Comparison of ENCODE assay signal across 8 cellular contexts in the genomic region with DNA sequence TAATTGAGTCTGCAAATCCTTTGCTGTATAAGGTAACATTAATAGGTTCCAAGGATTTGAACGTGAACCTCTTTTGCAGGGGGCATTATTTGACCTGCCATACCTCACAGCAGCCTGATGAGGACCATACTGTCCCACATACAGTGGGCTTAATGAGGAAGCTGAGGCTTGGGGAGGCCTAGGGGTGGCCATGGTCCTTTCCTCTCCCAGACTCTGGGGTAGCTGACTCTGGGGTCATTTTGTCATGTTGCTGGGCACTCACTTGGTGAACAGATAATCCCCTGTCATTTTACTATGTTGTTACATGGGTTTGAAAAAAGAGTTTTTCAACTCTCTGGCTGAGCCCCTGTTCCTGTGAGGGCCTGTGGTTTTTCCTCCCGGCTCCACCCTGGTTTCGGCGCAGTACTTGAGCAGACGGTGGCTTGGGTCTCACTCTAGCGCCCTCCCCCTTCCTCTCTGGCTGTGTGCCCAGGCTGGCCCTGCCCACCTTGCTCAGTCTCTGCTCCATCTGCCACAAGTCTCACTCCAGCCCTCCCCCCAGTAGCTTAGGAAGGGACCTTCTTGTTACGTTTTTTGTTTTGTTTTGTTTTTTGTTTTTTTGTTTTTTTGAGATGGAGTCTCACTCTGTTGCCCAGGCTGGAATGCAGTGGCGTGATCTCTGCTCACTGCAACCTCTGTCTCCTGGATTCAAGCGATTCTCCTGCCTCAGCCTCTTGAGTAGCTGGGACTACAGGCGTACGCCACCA. TPM values are rescaled to one million over a fixed set of nuclear protein-coding genes. Genes with fewer than 3 reads are reported as not detected.
A peak's percentile ranks its signal among the peaks of the same experiment; 100 is the strongest.
DNase-seq lines count a peak whose midpoint lies in the region; ATAC-seq, FAIRE-seq and TF ChIP-seq lines count a peak whose summit lies in the region.

No MANE protein-coding gene starts in this region.

- no peak for FAIRE-seq in H54 (lab: Jason Lieb, UNC)

- no peak overlapping the region for H3K9ac ChIP-seq in fibroblast of lung (ENCODE audit: insufficient read depth, low read length)

- no peaks in the 10 kb centered on the region for H3K36me3 ChIP-seq in fibroblast of lung (ENCODE audit: control insufficient read depth, insufficient read depth, low read length)

- H3K4me2 ChIP-seq in fibroblast of lung (ENCODE audit: extremely low read depth, insufficient read depth, low read length), result peak overlapping the region; percentile 44

- peaks cover 2% of the 10 kb centered on the region for H3K4me1 ChIP-seq in fibroblast of lung (ENCODE audit: control insufficient read depth, extremely low read depth, insufficient read depth, low read length)

- H3K4me1 Mint-ChIP-seq in activated CD4-positive, alpha-beta memory T cell treated with anti-CD3 and anti-CD28 coated beads, Interleukin-2, amount 10 ng/mL, durations not matched to agents 7 days and 5 days, result peaks cover 93% of the 10 kb centered on the region

- no peaks in the 10 kb centered on the region for H3K79me2 ChIP-seq in fibroblast of lung (ENCODE audit: control insufficient read depth, insufficient read depth, low read length)

- H3K9me3 Mint-ChIP-seq in activated CD4-positive, alpha-beta memory T cell treated with anti-CD3 and anti-CD28 coated beads, Interleukin-2, amount 10 ng/mL, durations not matched to agents 7 days and 5 days, result no peaks in the 10 kb centered on the region

- POLR2A ChIA-PET in activated CD4-positive, alpha-beta memory T cell treated with anti-CD3 and anti-CD28 coated beads, Interleukin-2, amount 10 ng/mL, durations not matched to agents 7 days and 5 days (lab: Charles Lee), result interaction anchor here (0.6 to 23.7 kb wide), 7 partner anchors 14 to 306 kb away, joined by 3 to 500 read pairs (median 16); partner anchors contain the start of gene INPP4A

- peak overlapping the region; percentile 100 for H3K27ac Mint-ChIP-seq in activated CD4-positive, alpha-beta memory T cell treated with anti-CD3 and anti-CD28 coated beads, Interleukin-2, amount 10 ng/mL, durations not matched to agents 7 days and 5 days

- H3K27ac ChIP-seq in fibroblast of lung (ENCODE audit: insufficient read depth, low read length), result no peak overlapping the region

- ATAC-seq in GM18502 (IDR thresholded peaks at IDR 0.05; ENCODE audit: poor library complexity, unreplicated experiment), result peak; percentile 36
- peak; percentile 36 for ATAC-seq in HG03108 (IDR thresholded peaks at IDR 0.05; ENCODE audit: unreplicated experiment)
- no peak for ATAC-seq in HG02840 (IDR thresholded peaks at IDR 0.05; ENCODE audit: low FRiP score, unreplicated experiment)

- H3K27me3 ChIP-seq in fibroblast of lung (ENCODE audit: control insufficient read depth, insufficient read depth, low read length), result no peaks in the 10 kb centered on the region

- peak overlapping the region; percentile 72 for H3K4me3 Mint-ChIP-seq in activated CD4-positive, alpha-beta memory T cell treated with anti-CD3 and anti-CD28 coated beads, Interleukin-2, amount 10 ng/mL, durations not matched to agents 7 days and 5 days

- no peaks in the 10 kb centered on the region for H3K9me3 ChIP-seq in fibroblast of lung (ENCODE audit: control insufficient read depth, insufficient read depth, low read depth, low read length)

- H3K36me3 Mint-ChIP-seq in activated CD4-positive, alpha-beta memory T cell treated with anti-CD3 and anti-CD28 coated beads, Interleukin-2, amount 10 ng/mL, durations not matched to agents 7 days and 5 days (ENCODE audit: low read depth), result peaks cover 50% of the 10 kb centered on the region

- no peaks in the 10 kb centered on the region for H3K27me3 Mint-ChIP-seq in activated CD4-positive, alpha-beta memory T cell treated with anti-CD3 and anti-CD28 coated beads, Interleukin-2, amount 10 ng/mL, durations not matched to agents 7 days and 5 days

- no peak for TF ChIP-seq CTCF in fibroblast of lung (conservative IDR thresholded peaks at IDR 0.05 in 1 of 2, IDR thresholded peaks at IDR 0.05 in 1 of 2; ENCODE audit: low read depth in 1 of 2, low read length in 2 of 2)

- CTCF ChIA-PET in activated CD4-positive, alpha-beta memory T cell treated with anti-CD3 and anti-CD28 coated beads, Interleukin-2, amount 10 ng/mL, durations not matched to agents 7 days and 5 days (lab: Charles Lee), result interaction anchor here (0.9 to 5.8 kb wide), 6 partner anchors 11 to 22 kb away, joined by 3 to 56 read pairs (median 16); no protein-coding TSS in a partner anchor

- TF ChIP-seq POLR2A in H54 (IDR thresholded peaks at IDR 0.05; ENCODE audit: low read depth, low read length), result no peak

- no peaks in the 10 kb centered on the region for H4K20me1 ChIP-seq in fibroblast of lung (ENCODE audit: control insufficient read depth, extremely low read depth, insufficient read depth, low read length)

- H3K4me3 ChIP-seq in fibroblast of lung (replicated peaks in 1 of 4; ENCODE audit: control extremely low read depth in 1 of 4, insufficient read depth in 1 of 4, low read depth in 3 of 4, low read length in 4 of 4), result no peak overlapping the region

- DNase-seq in NCI-H526 treated with DMSO at 0.1 percent for 48 hours (lab: John Stamatoyannopoulos, UW), result peak; percentile 3
- DNase-seq in activated CD4-positive, alpha-beta memory T cell treated with anti-CD3 and anti-CD28 coated beads, Interleukin-2, amount 10 ng/mL, durations not matched to agents 7 days and 5 days, result peak; percentile 85
- DNase-seq in fibroblast of lung (ENCODE audit: low read depth in 2 of 2), result peak; percentile 71 to 78
- DNase-seq in renal cortical epithelial cell (ENCODE audit: low read depth), result peak; percentile 65
- DNase-seq in H54 (ENCODE audit: insufficient read length, low spot score), result no peak

- H2AFZ ChIP-seq in fibroblast of lung (ENCODE audit: low read length), result no peak overlapping the region

RNA-seq across cellular contexts. Expression of gene INPP4A, which starts 21.0 kb away (rescaled TPM):
- total RNA-seq in activated CD4-positive, alpha-beta memory T cell treated with anti-CD3 and anti-CD28 coated beads, Interleukin-2, amount 10 ng/mL, durations not matched to agents 7 days and 5 days, result 100 to 1,000 TPM; 123 to 127 TPM
- total RNA-seq in fibroblast of lung (19.0 and 26.1 TPM in 2 replicates), renal cortical epithelial cell (24.5 and 30.9 TPM in 2 replicates)
- polyA plus RNA-seq in fibroblast of lung, result 8.8 and 10.2 TPM in 2 replicates
- 8.1 and 8.2 TPM in 2 replicates for polyA plus RNA-seq in fibroblast of lung (2012)
- 37.6 and 49.5 TPM in 2 replicates for polyA minus RNA-seq in fibroblast of lung (ENCODE audit: low replicate concordance)
